11 cellular contexts compared by ENCODE assay signal in genomic region chr3:134527037-134527436, GRCh38. TPM values are rescaled to one million over a fixed set of nuclear protein-coding genes. Genes with fewer than 3 reads are reported as not detected.
DNase-seq lines count a peak whose midpoint lies in the region; ATAC-seq and TF ChIP-seq lines count a peak whose summit lies in the region.
"Had no signal": no experiment of that assay in that cellular context is flagged by ENCODE, and none has a peak within 500 bp of the region (broad histone marks: within the 10 kb centered on the region; RNA-seq: fewer than 3 reads in every experiment).

No MANE protein-coding gene starts in this region.

- no peak overlapping the region for H3K27ac ChIP-seq in A673 (ENCODE audit: low read depth, low read length, poor library complexity, severe bottlenecking)
- H3K27ac ChIP-seq in RWPE2 (ENCODE audit: poor library complexity, severe bottlenecking) = no peak overlapping the region

- peak; percentile 53 for TF ChIP-seq CTCF in A673 (conservative IDR thresholded peaks at IDR 0.05; ENCODE audit: low read depth, low read length)
- TF ChIP-seq CTCF in GM12865 (IDR thresholded peaks at IDR 0.05; ENCODE audit: insufficient read depth, low read depth, low read length, missing control alignments) = peak; percentile 25
- TF ChIP-seq CTCF in RWPE2 (IDR thresholded peaks at IDR 0.05; ENCODE audit: poor library complexity, severe bottlenecking) = no peak

- H3K27me3 ChIP-seq in A673 (replicated peaks; ENCODE audit: insufficient read depth, low read depth, low read length, poor library complexity) = no peaks in the 10 kb centered on the region
- no peaks in the 10 kb centered on the region for H3K27me3 ChIP-seq in RWPE2 (ENCODE audit: insufficient read depth, poor library complexity, severe bottlenecking)

- no peaks in the 10 kb centered on the region for H3K4me1 ChIP-seq in A673 (ENCODE audit: insufficient read depth, low read length, poor library complexity, severe bottlenecking)
- H3K4me1 ChIP-seq in RWPE2 (ENCODE audit: insufficient read depth, poor library complexity, severe bottlenecking) = no peaks in the 10 kb centered on the region
- H3K4me1 ChIP-seq: HAP-1 had no signal

- CTCF ChIA-PET in A673 (lab: Charles Lee) = no interaction called here

- H3K9me3 ChIP-seq in A673 (ENCODE audit: low read depth, low read length, poor library complexity, severe bottlenecking) (peaks cover 16% of the 10 kb centered on the region), RWPE2 (ENCODE audit: severe bottlenecking) (peaks cover 3% of the 10 kb centered on the region)

- intact Hi-C loops in A673 (cut with micrococcal nuclease; ENCODE audit: unreplicated experiment) (no loop called here), left ventricle myocardium superior (cut with micrococcal nuclease) (no loop called here)

- no peaks in the 10 kb centered on the region for H3K36me3 ChIP-seq in A673 (ENCODE audit: insufficient read depth, low read length, poor library complexity, severe bottlenecking)
- no peaks in the 10 kb centered on the region for H3K36me3 ChIP-seq in RWPE2 (ENCODE audit: low read depth)
- H3K36me3 ChIP-seq: HAP-1 had no signal

- no peak for ATAC-seq in RWPE2 (ENCODE audit: low read depth)
- peak; percentile 21 for ATAC-seq in left ventricle myocardium superior
- ATAC-seq in HG03159 (IDR thresholded peaks at IDR 0.05; ENCODE audit: unreplicated experiment) = no peak

- BruUV-seq in A673 (replicated peaks; lab: Mats Ljungman, UMichigan) = no TSS peak

- H3K4me3 ChIP-seq in A673 (ENCODE audit: low read depth, low read length, poor library complexity, severe bottlenecking) (no peak overlapping the region), GM12865 (ENCODE audit: low read depth, low read length) (no peak overlapping the region), RWPE2 (ENCODE audit: severe bottlenecking) (no peak overlapping the region)
- H3K4me3 ChIP-seq: HAP-1 had no signal

- POLR2A ChIA-PET in A673 (lab: Charles Lee; ENCODE audit: low non-redundant PET) = no interaction called here

- peak; percentile 15 for DNase-seq in A673 (ENCODE audit: low spot score)
- DNase-seq in GM12865 (ENCODE audit: low read depth) = peak; percentile 15
- peak; percentile 49 for DNase-seq in RWPE2 (ENCODE audit: low spot score)
- DNase-seq in left ventricle myocardium superior = no peak
- no peak for DNase-seq in stimulated activated naive CD4-positive, alpha-beta T cell treated with Interleukin-2 at 50 U/mL for 16 hours (lab: John Stamatoyannopoulos, UW)
- DNase-seq in NCI-H510A treated with DMSO at 0.1 percent for 48 hours (lab: John Stamatoyannopoulos, UW) = no peak
- no peak for DNase-seq in NCI-H510A (lab: John Stamatoyannopoulos, UW)
- DNase-seq: amygdala, NCI-H1092 had no signal

RNA-seq across cellular contexts. Expression of gene CEP63, which starts 41.2 kb away (rescaled TPM):
- total RNA-seq in A673 (2021) (29.2 and 31.8 TPM in 2 replicates), left ventricle myocardium superior (35.1 TPM)

RNA-seq across cellular contexts. Expression of gene ANAPC13, which starts 41.3 kb away (rescaled TPM):
- total RNA-seq in A673 (2021) (60.2 and 69.7 TPM in 2 replicates), left ventricle myocardium superior (75.6 TPM)

Comparison
In these comparisons a context has a peak if more than half of its experiments do, and no peak if none do; other contexts are left out.
1. DNase-seq: peak in A673 (single experiment), GM12865 (single experiment) and RWPE2 (single experiment); none in left ventricle myocardium superior (single experiment), stimulated activated naive CD4-positive, alpha-beta T cell treated with Interleukin-2 at 50 U/mL for 16 hours (single experiment), NCI-H510A treated with DMSO at 0.1 percent for 48 hours (single experiment) and NCI-H510A (single experiment).